In genomic region chr13:101115762-101116161, GRCh38 we compare ENCODE assay signal across 11 cellular contexts.
A peak's percentile ranks its signal among the peaks of the same experiment; 100 is the strongest.
DNase-seq lines count a peak whose midpoint lies in the region; ATAC-seq and TF ChIP-seq lines count a peak whose summit lies in the region.
"Had no signal": no experiment of that assay in that cellular context is flagged by ENCODE, and none has a peak within 500 bp of the region (broad histone marks: within the 10 kb centered on the region; RNA-seq: fewer than 3 reads in every experiment).

No MANE protein-coding gene starts in this region.

- no peaks in the 10 kb centered on the region for H3K9me3 Mint-ChIP-seq in activated CD8-positive, alpha-beta memory T cell treated with anti-CD3 and anti-CD28 coated beads, Interleukin-2, amount 10 ng/mL, durations not matched to agents 7 days and 5 days (ENCODE audit: low read depth)
- H3K9me3 Mint-ChIP-seq: activated CD4-positive, alpha-beta T cell treated with anti-CD3 and anti-CD28 coated beads, Interleukin-2, amount 10 ng/mL, durations not matched to agents 24 days and 14 days; activated naive CD4-positive, alpha-beta T cell treated with anti-CD3 and anti-CD28 coated beads, Interleukin-2, amount 50 U/mL, for 72 hours had no signal

- no peaks in the 10 kb centered on the region for H3K36me3 ChIP-seq in NT2/D1 (ENCODE audit: insufficient read depth, insufficient read length, low read length)
- no peaks in the 10 kb centered on the region for H3K36me3 ChIP-seq in tibial nerve

- H3K4me3 ChIP-seq in NT2/D1 (ENCODE audit: insufficient read length, low read depth) (no peak overlapping the region), dorsolateral prefrontal cortex (no peak overlapping the region), tibial nerve (no peak overlapping the region)

- no peaks in the 10 kb centered on the region for H3K4me1 ChIP-seq in NT2/D1 (ENCODE audit: insufficient read depth, insufficient read length)
- peaks cover 0 to 11% (median 0%) of the 10 kb centered on the region in 4 donors for H3K4me1 ChIP-seq in tibial nerve

- intact Hi-C loops in dorsolateral prefrontal cortex (cut with DNase I), result no loop called here

- no peaks in the 10 kb centered on the region for H3K36me3 Mint-ChIP-seq in activated CD8-positive, alpha-beta memory T cell treated with anti-CD3 and anti-CD28 coated beads, Interleukin-2, amount 10 ng/mL, durations not matched to agents 7 days and 5 days
- H3K36me3 Mint-ChIP-seq: activated naive CD4-positive, alpha-beta T cell treated with anti-CD3 and anti-CD28 coated beads, Interleukin-2, amount 50 U/mL, for 72 hours had no signal

- no peak for TF ChIP-seq POLR2A in tibial nerve (IDR thresholded peaks at IDR 0.05)

- H3K27ac Mint-ChIP-seq in activated CD8-positive, alpha-beta memory T cell treated with anti-CD3 and anti-CD28 coated beads, Interleukin-2, amount 10 ng/mL, durations not matched to agents 7 days and 5 days, result no peak overlapping the region
- H3K27ac Mint-ChIP-seq: activated CD4-positive, alpha-beta T cell treated with anti-CD3 and anti-CD28 coated beads, Interleukin-2, amount 10 ng/mL, durations not matched to agents 24 days and 14 days; activated naive CD4-positive, alpha-beta T cell treated with anti-CD3 and anti-CD28 coated beads, Interleukin-2, amount 50 U/mL, for 72 hours had no signal

- H3K4me1 Mint-ChIP-seq in activated CD8-positive, alpha-beta memory T cell treated with anti-CD3 and anti-CD28 coated beads, Interleukin-2, amount 10 ng/mL, durations not matched to agents 7 days and 5 days, result no peaks in the 10 kb centered on the region
- H3K4me1 Mint-ChIP-seq: activated CD4-positive, alpha-beta T cell treated with anti-CD3 and anti-CD28 coated beads, Interleukin-2, amount 10 ng/mL, durations not matched to agents 24 days and 14 days had no signal

- H3K4me3 Mint-ChIP-seq in activated CD8-positive, alpha-beta memory T cell treated with anti-CD3 and anti-CD28 coated beads, Interleukin-2, amount 10 ng/mL, durations not matched to agents 7 days and 5 days, result no peak overlapping the region
- H3K4me3 Mint-ChIP-seq: activated CD4-positive, alpha-beta T cell treated with anti-CD3 and anti-CD28 coated beads, Interleukin-2, amount 10 ng/mL, durations not matched to agents 24 days and 14 days had no signal

- DNase-seq in EH (ENCODE audit: low read depth), result peak; percentile 3
- DNase-seq in NT2/D1 (ENCODE audit: low read depth, low spot score), result peak; percentile 70
- no peak for DNase-seq in dorsolateral prefrontal cortex
- DNase-seq in midbrain (lab: John Stamatoyannopoulos, UW), result peak; percentile 29
- DNase-seq in activated T-cell treated with anti-CD3 and anti-CD28 coated beads for 4 hours, result no peak
- no peak for DNase-seq in tibial nerve (ENCODE audit: low spot score in 2 of 2)
- no peak for DNase-seq in activated CD8-positive, alpha-beta memory T cell treated with anti-CD3 and anti-CD28 coated beads, Interleukin-2, amount 10 ng/mL, durations not matched to agents 7 days and 5 days
- DNase-seq: activated CD4-positive, alpha-beta T cell treated with anti-CD3 and anti-CD28 coated beads, Interleukin-2, amount 10 ng/mL, durations not matched to agents 24 days and 14 days; MV-4-11 had no signal

- H3K9me3 ChIP-seq in NT2/D1 (ENCODE audit: insufficient read depth, low read length) (no peaks in the 10 kb centered on the region), tibial nerve (no peaks in the 10 kb centered on the region)

- CTCF ChIA-PET in activated CD8-positive, alpha-beta memory T cell treated with anti-CD3 and anti-CD28 coated beads, Interleukin-2, amount 10 ng/mL, durations not matched to agents 7 days and 5 days (lab: Charles Lee), result no interaction called here

- H3K27me3 Mint-ChIP-seq in activated CD8-positive, alpha-beta memory T cell treated with anti-CD3 and anti-CD28 coated beads, Interleukin-2, amount 10 ng/mL, durations not matched to agents 7 days and 5 days, result peaks cover 12% of the 10 kb centered on the region
- H3K27me3 Mint-ChIP-seq: activated CD4-positive, alpha-beta T cell treated with anti-CD3 and anti-CD28 coated beads, Interleukin-2, amount 10 ng/mL, durations not matched to agents 24 days and 14 days had no signal

- no peak for ATAC-seq in HG03139 (IDR thresholded peaks at IDR 0.05; ENCODE audit: unreplicated experiment)
- ATAC-seq in activated CD8-positive, alpha-beta memory T cell treated with anti-CD3 and anti-CD28 coated beads, Interleukin-2, amount 10 ng/mL, durations not matched to agents 7 days and 5 days, result no peak
- ATAC-seq: activated naive CD4-positive, alpha-beta T cell treated with anti-CD3 and anti-CD28 coated beads, Interleukin-2, amount 50 U/mL, for 72 hours had no signal

- no peak for TF ChIP-seq EP300 in tibial nerve (IDR thresholded peaks at IDR 0.05)

- no peak overlapping the region for H3K9ac ChIP-seq in NT2/D1 (ENCODE audit: insufficient read length, low read depth)

- no peak overlapping the region for H3K27ac ChIP-seq in dorsolateral prefrontal cortex
- peak overlapping the region in 2 of 4 donors; percentile 21 to 32 for H3K27ac ChIP-seq in tibial nerve

- no peaks in the 10 kb centered on the region for H3K27me3 ChIP-seq in NT2/D1 (ENCODE audit: insufficient read depth, insufficient read length)
- no peaks in the 10 kb centered on the region for H3K27me3 ChIP-seq in dorsolateral prefrontal cortex
- H3K27me3 ChIP-seq in tibial nerve, result no peaks in the 10 kb centered on the region

- peak in 36 of 56 donors; percentile 12 to 45 (median 29) for TF ChIP-seq CTCF in dorsolateral prefrontal cortex (IDR thresholded peaks at IDR 0.05 in 54 of 56, conservative IDR thresholded peaks at IDR 0.05 in 2 of 56; ENCODE audit: low read depth in 1 of 56, partially characterized antibody in 56 of 56)
- TF ChIP-seq CTCF in tibial nerve (IDR thresholded peaks at IDR 0.05), result peak in 2 of 5 experiments; percentile 19 to 35

Comparison
In these comparisons a context has a peak if more than half of its experiments do, and no peak if none do; other contexts are left out.
1. DNase-seq: peak in EH (single experiment), NT2/D1 (single experiment) and midbrain (single experiment); none in dorsolateral prefrontal cortex (0 of 10), activated T-cell treated with anti-CD3 and anti-CD28 coated beads for 4 hours (single experiment), tibial nerve (0 of 2) and activated CD8-positive, alpha-beta memory T cell treated with anti-CD3 and anti-CD28 coated beads, Interleukin-2, amount 10 ng/mL, durations not matched to agents 7 days and 5 days (single experiment).